In the genomic region with DNA sequence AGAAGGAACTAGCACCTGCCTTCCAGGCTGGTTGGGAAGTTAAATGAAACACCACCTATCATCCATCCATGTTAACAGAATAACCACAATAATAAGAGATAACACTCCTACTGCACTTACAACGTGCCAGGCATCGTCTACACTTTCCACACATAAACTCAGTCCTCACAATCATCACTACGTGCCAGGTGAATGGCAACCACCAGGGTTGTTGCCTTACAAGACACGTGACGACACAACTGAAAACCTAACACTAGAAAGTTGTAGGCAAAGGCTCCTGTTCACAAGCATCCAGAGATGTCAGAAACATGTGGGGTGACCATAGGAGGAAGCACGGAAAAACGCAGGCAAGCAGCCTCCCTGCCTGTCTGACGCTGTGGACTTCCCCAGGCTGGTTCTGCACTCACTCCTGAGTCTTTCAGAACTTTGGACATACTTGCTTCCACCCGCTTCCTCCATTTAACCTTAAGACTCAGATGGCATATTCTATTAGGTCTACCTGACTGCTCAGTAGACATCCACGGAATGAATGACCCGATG, we compare ENCODE assay signal across 12 cellular contexts. TPM values are rescaled to one million over a fixed set of nuclear protein-coding genes. Genes with fewer than 3 reads are reported as not detected.
DNase-seq lines count a peak whose midpoint lies in the region; ATAC-seq and TF ChIP-seq lines count a peak whose summit lies in the region.
"Had no signal": no experiment of that assay in that cellular context is flagged by ENCODE, and none has a peak within 500 bp of the region (broad histone marks: within the 10 kb centered on the region; RNA-seq: fewer than 3 reads in every experiment).

No MANE protein-coding gene starts in this region.

- H3K27ac ChIP-seq in Panc1 (ENCODE audit: low read length), result peak overlapping the region; percentile 41; the same call in 1 of the 2 replicates
- no peak overlapping the region for H3K27ac ChIP-seq in WERI-Rb-1

- no peaks in the 10 kb centered on the region for H3K27me3 Mint-ChIP-seq in activated T-cell treated with anti-CD3 and anti-CD28 coated beads, Interleukin-2, amount 50 U/mL, for 4 hours (ENCODE audit: low read depth)
- peaks cover 4% of the 10 kb centered on the region for H3K27me3 Mint-ChIP-seq in endothelial cell (ENCODE audit: unreplicated experiment)
- H3K27me3 Mint-ChIP-seq in stimulated activated naive B cell treated with anti-CD40 and anti-IgM and Interleukin-4, amounts not matched to agents 10 μg/mL and 1 μg/mL and 100 μg/mL, for 72 hours, result no peaks in the 10 kb centered on the region

- intact Hi-C loops in Panc1 (cut with micrococcal nuclease; ENCODE audit: unreplicated experiment), result no loop called here

- H3K27me3 ChIP-seq in Panc1 (ENCODE audit: control insufficient read depth, insufficient read depth, low read length), result no peaks in the 10 kb centered on the region
- H3K27me3 ChIP-seq in WERI-Rb-1 (ENCODE audit: insufficient read depth, low read depth, severe bottlenecking), result no peaks in the 10 kb centered on the region

- BruUV-seq in Panc1 (replicated peaks; lab: Mats Ljungman, UMichigan), result no TSS peak

- CTCF ChIA-PET in Panc1 (lab: Charles Lee), result no interaction called here

- DNase-seq in activated T-cell treated with anti-CD3 and anti-CD28 coated beads, Interleukin-2, amount 50 U/mL, for 4 hours, result no peak
- no peak for DNase-seq in activated T-cell treated with anti-CD3 and anti-CD28 coated beads, Interleukin-2, amount 50 U/mL, for 48 hours
- DNase-seq in Panc1 (ENCODE audit: low read depth, low spot score) (no peak), endothelial cell (ENCODE audit: low spot score) (no peak), WERI-Rb-1 (no peak), NCI-H1105 treated with DMSO at 0.1 percent for 48 hours (lab: John Stamatoyannopoulos, UW) (no peak)
- DNase-seq in stimulated activated naive B cell treated with anti-CD40 and anti-IgM and Interleukin-4, amounts not matched to agents 10 μg/mL and 1 μg/mL and 100 μg/mL, for 72 hours, result no peak
- DNase-seq: foreskin fibroblast, HCEC 1CT, NCI-H69 had no signal

- H3K4me1 ChIP-seq in Panc1 (ENCODE audit: control insufficient read depth, insufficient read depth, low read length), result peaks cover 71% of the 10 kb centered on the region

- H3K4me3 ChIP-seq in Panc1 (ENCODE audit: low read depth in 2 of 2, low read length in 2 of 2), result no peak overlapping the region
- no peak overlapping the region for H3K4me3 ChIP-seq in WERI-Rb-1 (ENCODE audit: low read depth, low read length)
- H3K4me3 ChIP-seq: prostate gland had no signal

- H3K4me1 Mint-ChIP-seq in activated T-cell treated with anti-CD3 and anti-CD28 coated beads, Interleukin-2, amount 50 U/mL, for 4 hours (ENCODE audit: low read depth), result peaks cover 100% of the 10 kb centered on the region
- H3K4me1 Mint-ChIP-seq in endothelial cell (ENCODE audit: unreplicated experiment), result peaks cover 86% of the 10 kb centered on the region
- peaks cover 65 to 89% of the 10 kb centered on the region in 2 donors for H3K4me1 Mint-ChIP-seq in stimulated activated naive B cell treated with anti-CD40 and anti-IgM and Interleukin-4, amounts not matched to agents 10 μg/mL and 1 μg/mL and 100 μg/mL, for 72 hours

- H3K36me3 Mint-ChIP-seq in activated T-cell treated with anti-CD3 and anti-CD28 coated beads, Interleukin-2, amount 50 U/mL, for 4 hours (ENCODE audit: insufficient read depth), result peaks cover 6% of the 10 kb centered on the region
- peaks cover 11% of the 10 kb centered on the region for H3K36me3 Mint-ChIP-seq in endothelial cell (ENCODE audit: low read depth, unreplicated experiment)
- peaks cover 13 to 23% of the 10 kb centered on the region in 2 donors for H3K36me3 Mint-ChIP-seq in stimulated activated naive B cell treated with anti-CD40 and anti-IgM and Interleukin-4, amounts not matched to agents 10 μg/mL and 1 μg/mL and 100 μg/mL, for 72 hours

- no peak for ATAC-seq in activated T-cell treated with anti-CD3 and anti-CD28 coated beads, Interleukin-2, amount 50 U/mL, for 4 hours
- ATAC-seq in Panc1, result no peak
- ATAC-seq in stimulated activated naive B cell treated with anti-CD40 and anti-IgM and Interleukin-4, amounts not matched to agents 10 μg/mL and 1 μg/mL and 100 μg/mL, for 72 hours (replicated peaks), result no peak
- ATAC-seq in HG02759 (IDR thresholded peaks at IDR 0.05; ENCODE audit: unreplicated experiment), result no peak

- H3K27ac Mint-ChIP-seq in endothelial cell (ENCODE audit: unreplicated experiment), result peak overlapping the region; percentile 77
- H3K27ac Mint-ChIP-seq in stimulated activated naive B cell treated with anti-CD40 and anti-IgM and Interleukin-4, amounts not matched to agents 10 μg/mL and 1 μg/mL and 100 μg/mL, for 72 hours, result peak overlapping the region; percentile 93

- H3K9me3 Mint-ChIP-seq in activated T-cell treated with anti-CD3 and anti-CD28 coated beads, Interleukin-2, amount 50 U/mL, for 4 hours, result no peaks in the 10 kb centered on the region
- no peaks in the 10 kb centered on the region for H3K9me3 Mint-ChIP-seq in endothelial cell (ENCODE audit: unreplicated experiment)
- no peaks in the 10 kb centered on the region for H3K9me3 Mint-ChIP-seq in stimulated activated naive B cell treated with anti-CD40 and anti-IgM and Interleukin-4, amounts not matched to agents 10 μg/mL and 1 μg/mL and 100 μg/mL, for 72 hours

- no peaks in the 10 kb centered on the region for H3K9me3 ChIP-seq in Panc1 (ENCODE audit: control insufficient read depth, insufficient read depth, low read depth, low read length)
- no peaks in the 10 kb centered on the region for H3K9me3 ChIP-seq in WERI-Rb-1 (ENCODE audit: severe bottlenecking)
- H3K9me3 ChIP-seq: prostate gland had no signal

- POLR2A ChIA-PET in Panc1 (lab: Charles Lee), result interaction anchor here (0.6 kb wide), 1 partner anchor 173 kb away, joined by 3 read pairs; no protein-coding TSS in a partner anchor

- no peak for TF ChIP-seq CTCF in Panc1 (IDR thresholded peaks at IDR 0.05)
- no peak for TF ChIP-seq CTCF in endothelial cell (IDR thresholded peaks at IDR 0.05; ENCODE audit: unreplicated experiment)
- TF ChIP-seq CTCF in WERI-Rb-1 (IDR thresholded peaks at IDR 0.05; ENCODE audit: low read depth, low read length), result no peak

- in situ Hi-C loops in Panc1 (cut with HindIII; ENCODE audit: low pct_unique_long_range_greater_than_20kb, low sequenced_read_pairs), result no loop called here

- peak overlapping the region; percentile 76 for H3K4me3 Mint-ChIP-seq in activated T-cell treated with anti-CD3 and anti-CD28 coated beads, Interleukin-2, amount 50 U/mL, for 4 hours
- H3K4me3 Mint-ChIP-seq in endothelial cell (ENCODE audit: unreplicated experiment), result no peak overlapping the region
- H3K4me3 Mint-ChIP-seq in stimulated activated naive B cell treated with anti-CD40 and anti-IgM and Interleukin-4, amounts not matched to agents 10 μg/mL and 1 μg/mL and 100 μg/mL, for 72 hours, result peak overlapping the region; percentile 72 to 73

- H3K36me3 ChIP-seq in Panc1 (ENCODE audit: control insufficient read depth, insufficient read depth, low read length) (no peaks in the 10 kb centered on the region; the same call in 1 of the 2 replicates), WERI-Rb-1 (peaks cover 48% of the 10 kb centered on the region)
- H3K36me3 ChIP-seq: prostate gland had no signal

RNA-seq across cellular contexts. Expression of a gene that starts 7.0 kb away (rescaled TPM):
- total RNA-seq in activated T-cell treated with anti-CD3 and anti-CD28 coated beads, Interleukin-2, amount 50 U/mL, for 4 hours, result 100 to 1,000 TPM; 262 to 285 (median 264) TPM
- total RNA-seq in Panc1 (2021; ENCODE audit: unreplicated experiment), result 491 TPM
- polyA plus RNA-seq in Panc1 (2012; ENCODE audit: insufficient read length), result 494 TPM
- total RNA-seq in endothelial cell (ENCODE audit: unreplicated experiment), result 414 TPM
